ENCODE assay signal across 8 cellular contexts in the genomic region with DNA sequence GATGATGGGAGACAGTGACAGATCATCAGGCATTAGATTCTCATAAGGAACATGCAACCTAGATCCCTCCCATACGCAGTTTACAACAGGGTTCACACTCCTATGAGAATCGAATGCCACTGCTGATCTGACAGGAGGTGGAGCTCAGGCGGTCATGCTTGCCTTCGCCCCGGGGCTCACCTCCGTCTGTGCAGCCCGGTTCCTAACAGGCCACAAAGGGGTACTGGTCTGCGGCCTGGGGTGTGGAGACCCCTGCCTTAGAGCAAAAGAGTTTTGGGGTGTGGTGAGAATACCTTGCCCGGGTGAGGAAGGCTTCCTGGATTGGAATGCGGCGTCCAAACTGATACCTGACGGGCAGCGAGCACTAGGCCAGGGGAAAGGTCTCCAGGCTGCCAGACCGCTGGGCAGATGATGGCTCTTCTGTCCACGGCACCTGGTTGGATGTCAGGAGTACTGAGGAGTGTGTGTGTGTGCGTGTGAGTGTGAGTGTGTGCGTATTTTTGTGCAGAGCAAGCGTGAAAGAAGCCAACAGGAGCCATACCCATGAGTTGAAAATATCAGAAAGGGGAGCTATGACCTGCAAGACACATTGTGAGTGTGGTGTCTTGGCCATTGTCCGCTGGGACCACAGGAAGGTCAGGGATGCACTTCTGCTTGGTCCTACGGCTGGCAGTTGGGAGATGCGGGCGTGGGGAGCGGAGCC. TPM values are rescaled to one million over a fixed set of nuclear protein-coding genes. Genes with fewer than 3 reads are reported as not detected.
A peak's percentile ranks its signal among the peaks of the same experiment; 100 is the strongest.
DNase-seq lines count a peak whose midpoint lies in the region; ATAC-seq, FAIRE-seq and TF ChIP-seq lines count a peak whose summit lies in the region.

No MANE protein-coding gene starts in this region.

- H3K36me3 Mint-ChIP-seq in dendritic cell treated with granulocyte-macrophage colony-stimulating factor and Interleukin-4, amounts not matched to agents 40 ng/mL and 50 ng/mL, for 4 days (ENCODE audit: low read depth): no peaks in the 10 kb centered on the region

- no peak overlapping the region for H3K27ac Mint-ChIP-seq in dendritic cell treated with granulocyte-macrophage colony-stimulating factor and Interleukin-4, amounts not matched to agents 40 ng/mL and 50 ng/mL, for 4 days

- no peak overlapping the region for H3K9ac ChIP-seq in trophoblast cell (ENCODE audit: low read length)

- no peak overlapping the region for H2AK5ac ChIP-seq in trophoblast cell (ENCODE audit: low read length)

- H3K4me1 Mint-ChIP-seq in dendritic cell treated with granulocyte-macrophage colony-stimulating factor and Interleukin-4, amounts not matched to agents 40 ng/mL and 50 ng/mL, for 4 days (ENCODE audit: low read depth): peaks cover 7% of the 10 kb centered on the region

- no peak overlapping the region for H4K91ac ChIP-seq in trophoblast cell (ENCODE audit: low read depth, low read length)

- H2BK12ac ChIP-seq in trophoblast cell (ENCODE audit: low read length): no peak overlapping the region

- 100% methylated on average over 2 of the region's 23 CpGs for WGBS in trophoblast cell (ENCODE audit: extremely low coverage, insufficient coverage, insufficient read length)

- no peak overlapping the region for H2BK5ac ChIP-seq in trophoblast cell (ENCODE audit: low read depth, low read length, poor library complexity)

- no peak for DNase-seq in trophoblast cell
- no peak for DNase-seq in HEK293T (ENCODE audit: extremely low spot score)
- DNase-seq in GM12891 (ENCODE audit: insufficient read length, low spot score): no peak
- no peak for DNase-seq in H4 (ENCODE audit: low spot score)
- DNase-seq in amygdala (lab: John Stamatoyannopoulos, UW): no peak

- peaks cover 2% of the 10 kb centered on the region for H3K9me3 ChIP-seq in trophoblast cell (ENCODE audit: insufficient read depth, low read depth, low read length)

- no peaks in the 10 kb centered on the region for H3K27me3 ChIP-seq in trophoblast cell (ENCODE audit: insufficient read depth, low read length)

- H2BK120ac ChIP-seq in trophoblast cell (ENCODE audit: insufficient read depth, low read length, poor library complexity): no peak overlapping the region

- intact Hi-C loops in dendritic cell treated with granulocyte-macrophage colony-stimulating factor and Interleukin-4, amounts not matched to agents 40 ng/mL and 50 ng/mL, for 4 days (cut with micrococcal nuclease): no loop called here

- H4K12ac ChIP-seq in trophoblast cell (ENCODE audit: low read depth, low read length): no peak overlapping the region

- H3K27ac ChIP-seq in trophoblast cell (ENCODE audit: low read depth, low read length): no peak overlapping the region

- no peaks in the 10 kb centered on the region for H3K9me3 Mint-ChIP-seq in dendritic cell treated with granulocyte-macrophage colony-stimulating factor and Interleukin-4, amounts not matched to agents 40 ng/mL and 50 ng/mL, for 4 days

- no peaks in the 10 kb centered on the region for H3K79me2 ChIP-seq in trophoblast cell (ENCODE audit: control insufficient read depth, insufficient read depth, low read length, poor library complexity)

- no peaks in the 10 kb centered on the region for H3K79me1 ChIP-seq in trophoblast cell (ENCODE audit: low read length)

- no peak overlapping the region for H3K18ac ChIP-seq in trophoblast cell (ENCODE audit: low read length)

- H4K8ac ChIP-seq in trophoblast cell (ENCODE audit: low read depth, low read length): no peak overlapping the region

- H3K4ac ChIP-seq in trophoblast cell (ENCODE audit: low read depth, low read length): no peak overlapping the region

- peak overlapping the region; percentile 54 for H3K4me2 ChIP-seq in trophoblast cell (ENCODE audit: low read length)

- H3K23ac ChIP-seq in trophoblast cell (ENCODE audit: low read length): no peak overlapping the region

- peak overlapping the region; percentile 10 for H3K4me3 ChIP-seq in trophoblast cell (ENCODE audit: low read depth, low read length)

- H3K27me3 Mint-ChIP-seq in dendritic cell treated with granulocyte-macrophage colony-stimulating factor and Interleukin-4, amounts not matched to agents 40 ng/mL and 50 ng/mL, for 4 days: peaks cover 16% of the 10 kb centered on the region

- TF ChIP-seq POLR2A in GM12891 (IDR thresholded peaks at IDR 0.05; ENCODE audit: low read depth, low read length): no peak

- no peak for FAIRE-seq in GM12891 (lab: Jason Lieb, UNC)

- H3K14ac ChIP-seq in trophoblast cell (ENCODE audit: low read length): no peak overlapping the region

- POLR2A ChIA-PET in HEK293T (lab: Yijun Ruan, JAX): interaction anchor here (1.8 kb wide), 1 partner anchor 414 kb away, joined by 7 read pairs; the partner anchor contains the start of gene RRAGA

- peak; percentile 17 for ATAC-seq in GM18511 (IDR thresholded peaks at IDR 0.05; ENCODE audit: unreplicated experiment)
- ATAC-seq in HG03432 (IDR thresholded peaks at IDR 0.05; ENCODE audit: unreplicated experiment): peak; percentile 10

- no peaks in the 10 kb centered on the region for H3K36me3 ChIP-seq in trophoblast cell (ENCODE audit: control insufficient read depth in 1 of 2, insufficient read depth in 2 of 2, low read length in 2 of 2)

- CTCF ChIA-PET in HEK293T (lab: Yijun Ruan, JAX): interaction anchor here (0.6 to 2.7 kb wide), 19 partner anchors 9 to 1160 kb away, joined by 3 to 22 read pairs (median 3); partner anchors contain the start of gene RRAGA

- peak overlapping the region; percentile 77 for H2AFZ ChIP-seq in trophoblast cell (ENCODE audit: insufficient read depth, low read length, poor library complexity)

- H3K4me3 Mint-ChIP-seq in dendritic cell treated with granulocyte-macrophage colony-stimulating factor and Interleukin-4, amounts not matched to agents 40 ng/mL and 50 ng/mL, for 4 days: peak overlapping the region; percentile 61

- peaks cover 0 to 6% of the 10 kb centered on the region in 2 experiments for H3K4me1 ChIP-seq in trophoblast cell (ENCODE audit: control insufficient read depth in 1 of 2, insufficient read depth in 2 of 2, low read length in 2 of 2)

TF ChIP-seq in HEK293T, 16 proteins besides CTCF, POLR2A, EP300 and RAD21:
- TF ChIP-seq ELF4 (IDR thresholded peaks at IDR 0.05) (no peak), NFRKB (IDR thresholded peaks at IDR 0.05) (no peak), TARDBP (IDR thresholded peaks at IDR 0.05) (no peak), L3MBTL2 (conservative IDR thresholded peaks at IDR 0.05) (no peak), LEF1 (IDR thresholded peaks at IDR 0.05; ENCODE audit: borderline replicate concordance) (no peak), SUZ12 (IDR thresholded peaks at IDR 0.05) (no peak), HDGF (IDR thresholded peaks at IDR 0.05; ENCODE audit: borderline replicate concordance) (no peak), ZNF384 (IDR thresholded peaks at IDR 0.05) (no peak), CTBP1 (IDR thresholded peaks at IDR 0.05; ENCODE audit: borderline replicate concordance) (no peak), FOXK2 (IDR thresholded peaks at IDR 0.05) (no peak), FOXM1 (IDR thresholded peaks at IDR 0.05; ENCODE audit: borderline replicate concordance) (no peak), BHLHE40 (IDR thresholded peaks at IDR 0.05; ENCODE audit: borderline replicate concordance) (no peak), FOXA1 (IDR thresholded peaks at IDR 0.05) (no peak), ARNT (IDR thresholded peaks at IDR 0.05) (no peak), SP1 (IDR thresholded peaks at IDR 0.05) (no peak)
- TF ChIP-seq, protein P1, sequence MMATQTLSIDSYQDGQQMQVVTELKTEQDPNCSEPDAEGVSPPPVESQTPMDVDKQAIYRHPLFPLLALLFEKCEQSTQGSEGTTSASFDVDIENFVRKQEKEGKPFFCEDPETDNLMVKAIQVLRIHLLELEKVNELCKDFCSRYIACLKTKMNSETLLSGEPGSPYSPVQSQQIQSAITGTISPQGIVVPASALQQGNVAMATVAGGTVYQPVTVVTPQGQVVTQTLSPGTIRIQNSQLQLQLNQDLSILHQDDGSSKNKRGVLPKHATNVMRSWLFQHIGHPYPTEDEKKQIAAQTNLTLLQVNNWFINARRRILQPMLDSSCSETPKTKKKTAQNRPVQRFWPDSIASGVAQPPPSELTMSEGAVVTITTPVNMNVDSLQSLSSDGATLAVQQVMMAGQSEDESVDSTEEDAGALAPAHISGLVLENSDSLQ (IDR thresholded peaks at IDR 0.05): no peak

TF ChIP-seq in GM12891, 5 proteins besides CTCF, POLR2A, EP300 and RAD21:
- TF ChIP-seq PAX5 (IDR thresholded peaks at IDR 0.05; ENCODE audit: insufficient read depth, low read length, severe bottlenecking) (no peak), POU2F2 (IDR thresholded peaks at IDR 0.05; ENCODE audit: low read depth, low read length) (no peak), POLR2AphosphoS5 (IDR thresholded peaks at IDR 0.05; ENCODE audit: low read depth, low read length) (no peak), SPI1 (IDR thresholded peaks at IDR 0.05; ENCODE audit: low read depth, low read length) (no peak), TAF1 (IDR thresholded peaks at IDR 0.05; ENCODE audit: low read depth, low read length) (no peak)
TF ChIP-seq in GM12891: peak in this region for 0.

RNA-seq across cellular contexts. Expression of gene ACER2, which starts 55.4 kb away (rescaled TPM):
- 14.6 and 15.6 TPM in 2 replicates for polyA plus RNA-seq in trophoblast cell (2013)
- polyA plus RNA-seq in GM12891 (2012; ENCODE audit: low read depth, missing spikeins): 1.1 TPM
- total RNA-seq in H4 (2014; rRNA removed; shearing (Covaris generic)): 0.31 and 1.1 TPM in 2 replicates
